In the genomic region with DNA sequence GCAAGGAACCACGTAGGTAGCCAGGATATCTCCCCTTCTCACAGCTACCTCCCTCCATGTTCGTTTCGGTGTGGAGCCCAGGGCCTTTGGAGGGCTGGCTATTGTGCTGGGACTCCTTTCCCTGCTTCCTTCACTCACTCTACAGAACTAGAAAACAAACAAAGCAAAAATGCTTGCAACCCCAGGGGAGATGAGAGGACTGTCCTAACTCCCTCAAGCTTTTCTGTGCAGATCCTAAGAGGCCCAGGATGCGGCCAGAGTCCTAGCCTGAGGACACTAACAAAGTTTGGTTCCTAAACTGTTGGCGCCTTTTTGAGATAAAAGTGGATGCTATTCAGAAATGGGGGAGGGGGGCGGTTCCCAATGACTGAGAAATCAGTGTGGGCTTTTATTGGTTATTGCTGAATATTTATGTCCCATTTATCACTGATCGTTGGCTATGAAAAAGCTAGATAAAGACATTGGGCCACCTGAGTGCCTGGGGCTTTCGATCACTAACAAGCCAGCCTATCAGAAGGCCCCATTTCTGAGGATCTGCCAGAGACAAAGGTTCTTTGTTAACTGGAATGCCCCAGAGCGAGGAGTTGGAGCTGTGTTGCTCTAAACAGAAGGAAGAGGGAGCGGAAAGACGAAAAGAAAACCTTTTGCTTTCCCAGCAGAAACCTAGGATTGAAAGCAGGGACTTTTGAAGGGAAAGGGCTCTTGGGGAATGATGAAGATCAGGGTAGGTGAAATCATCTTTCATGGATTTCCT, we compare ENCODE assay signal across 17 cellular contexts.
DNase-seq lines count a peak whose midpoint lies in the region; ATAC-seq and TF ChIP-seq lines count a peak whose summit lies in the region.
"Had no signal": no experiment of that assay in that cellular context is flagged by ENCODE, and none has a peak within 500 bp of the region (broad histone marks: within the 10 kb centered on the region; RNA-seq: fewer than 3 reads in every experiment).

No MANE protein-coding gene starts in this region.

- H3K4me3 Mint-ChIP-seq in Calu3 (ENCODE audit: low read depth, unreplicated experiment) = no peak overlapping the region

- H3K4me3 ChIP-seq in HUES48 (ENCODE audit: low read depth, low read length) = no peak overlapping the region
- no peak overlapping the region for H3K4me3 ChIP-seq in body of pancreas
- H3K4me3 ChIP-seq in smooth muscle cell = no peak overlapping the region
- no peak overlapping the region for H3K4me3 ChIP-seq in gastroesophageal sphincter
- H3K4me3 ChIP-seq: skin epidermis had no signal

- CTCF ChIA-PET in Calu3 (lab: Charles Lee) = interaction anchor here (0.7 to 1.0 kb wide), 2 partner anchors 23 to 368 kb away, joined by 3 read pairs; no protein-coding TSS in a partner anchor

- TF ChIP-seq EP300 in gastroesophageal sphincter (IDR thresholded peaks at IDR 0.05) = no peak

- TF ChIP-seq CTCF in body of pancreas (IDR thresholded peaks at IDR 0.05) (no peak), smooth muscle cell (IDR thresholded peaks at IDR 0.05; ENCODE audit: borderline replicate concordance, insufficient read depth, poor library complexity, severe bottlenecking) (no peak), gastroesophageal sphincter (IDR thresholded peaks at IDR 0.05) (no peak), Calu3 (IDR thresholded peaks at IDR 0.05; ENCODE audit: unreplicated experiment) (no peak)

- no peaks in the 10 kb centered on the region for H3K27me3 ChIP-seq in HUES48 (ENCODE audit: control insufficient read depth, insufficient read depth, low read length)
- no peaks in the 10 kb centered on the region for H3K27me3 ChIP-seq in body of pancreas
- no peaks in the 10 kb centered on the region for H3K27me3 ChIP-seq in smooth muscle cell (ENCODE audit: low read depth)
- H3K27me3 ChIP-seq in gastroesophageal sphincter = no peaks in the 10 kb centered on the region
- H3K27me3 ChIP-seq: BE2C had no signal

- H3K9me3 ChIP-seq in HUES48 (ENCODE audit: control insufficient read depth, insufficient read depth, low read length) (no peaks in the 10 kb centered on the region), body of pancreas (no peaks in the 10 kb centered on the region), smooth muscle cell (replicated peaks; ENCODE audit: low read depth) (no peaks in the 10 kb centered on the region), gastroesophageal sphincter (no peaks in the 10 kb centered on the region)
- H3K9me3 ChIP-seq: BE2C had no signal

- no peaks in the 10 kb centered on the region for H3F3A ChIP-seq in smooth muscle cell (ENCODE audit: low read depth)

- 34 to 49% methylated on average over 11 of the region's 11 CpGs for WGBS in body of pancreas, 2 donors
- 86% methylated on average over 11 of the region's 11 CpGs for WGBS in smooth muscle cell (ENCODE audit: low lambda C conversion rate)
- 79 to 84% methylated on average over 6 to 7 of the region's 11 CpGs for WGBS in gastroesophageal sphincter (ENCODE audit: low coverage in 1 of 2), 2 donors

- H3K4me2 ChIP-seq in smooth muscle cell = no peak overlapping the region

- no peak overlapping the region for H3K27ac Mint-ChIP-seq in Calu3 (ENCODE audit: unreplicated experiment)

- ATAC-seq in body of pancreas (peak; percentile 78), HG02623 (IDR thresholded peaks at IDR 0.05; ENCODE audit: unreplicated experiment) (no peak), gastroesophageal sphincter (no peak)

- H3K4me1 ChIP-seq in HUES48 (ENCODE audit: control insufficient read depth, insufficient read depth, low read length) (peaks cover 14% of the 10 kb centered on the region), body of pancreas (no peaks in the 10 kb centered on the region), smooth muscle cell (ENCODE audit: low read depth) (peaks cover 6% of the 10 kb centered on the region), gastroesophageal sphincter (peaks cover 0 to 6% (median 0%) of the 10 kb centered on the region in 3 donors)
- H3K4me1 ChIP-seq: BE2C had no signal

- no peak overlapping the region for H3K9ac ChIP-seq in HUES48 (ENCODE audit: low read depth, low read length)
- H3K9ac ChIP-seq in smooth muscle cell (ENCODE audit: low read depth) = no peak overlapping the region

- no peaks in the 10 kb centered on the region for H3K79me2 ChIP-seq in smooth muscle cell (ENCODE audit: low read depth)

- no TSS peak for BruUV-seq in Calu3 (replicated peaks; lab: Mats Ljungman, UMichigan)

- no peak for TF ChIP-seq POLR2A in body of pancreas (IDR thresholded peaks at IDR 0.05)
- no peak for TF ChIP-seq POLR2A in gastroesophageal sphincter (IDR thresholded peaks at IDR 0.05)

- peak overlapping the region; percentile 45 for H2AFZ ChIP-seq in smooth muscle cell (ENCODE audit: low read depth)

- H3K36me3 ChIP-seq in HUES48 (ENCODE audit: control insufficient read depth, insufficient read depth, low read length) (no peaks in the 10 kb centered on the region), body of pancreas (replicated peaks in 1 of 2; ENCODE audit: insufficient read depth in 1 of 2, low read depth in 2 of 2) (no peaks in the 10 kb centered on the region), smooth muscle cell (ENCODE audit: low read depth) (no peaks in the 10 kb centered on the region), gastroesophageal sphincter (no peaks in the 10 kb centered on the region)
- H3K36me3 ChIP-seq: BE2C had no signal

- H3K36me3 Mint-ChIP-seq in Calu3 (ENCODE audit: insufficient read depth, unreplicated experiment) = no peaks in the 10 kb centered on the region

- H3K27ac ChIP-seq in HUES48 (ENCODE audit: low read depth, low read length) (peak overlapping the region; percentile 31), body of pancreas (peak overlapping the region in 3 of 4 donors; percentile 19 to 49 (median 32)), smooth muscle cell (ENCODE audit: low read depth) (no peak overlapping the region), gastroesophageal sphincter (no peak overlapping the region)

- peaks cover 5% of the 10 kb centered on the region for H3K9me3 Mint-ChIP-seq in Calu3 (ENCODE audit: low read depth, unreplicated experiment)

- intact Hi-C loops in body of pancreas (cut with DNase I) = no loop called here
- intact Hi-C loops in Calu3 (cut with micrococcal nuclease; ENCODE audit: unreplicated experiment) = no loop called here

- peak in 2 of 4 donors; percentile 18 for DNase-seq in body of pancreas
- peak; percentile 47 for DNase-seq in inferior parietal cortex (ENCODE audit: extremely low spot score)
- no peak for DNase-seq in smooth muscle cell (lab: John Stamatoyannopoulos, UW; ENCODE audit: unreplicated experiment)
- no peak for DNase-seq in dermis blood vessel endothelial cell
- DNase-seq in Calu3 = no peak
- DNase-seq: BE2C; HCEC 1CT; NCI-H1105; NCI-H2171 treated with DMSO at 0.1 percent for 48 hours; NK-92 treated with Interleukin-12 subunit alpha and Interleukin-12 subunit beta, amount 100 ng/mL, for 24 hours; SHP77 treated with DMSO at 0.1 percent for 48 hours; stimulated activated naive CD4-positive, alpha-beta T cell; T1000 had no signal

- H4K20me1 ChIP-seq in smooth muscle cell (ENCODE audit: low read depth) = no peaks in the 10 kb centered on the region

- H3K27me3 Mint-ChIP-seq in Calu3 (ENCODE audit: unreplicated experiment) = peaks cover 17% of the 10 kb centered on the region

- H3K4me1 Mint-ChIP-seq in Calu3 (ENCODE audit: low read depth, unreplicated experiment) = peaks cover 13% of the 10 kb centered on the region

Comparison
In these comparisons a context has a peak if more than half of its experiments do, and no peak if none do; other contexts are left out.
1. H3K27ac ChIP-seq: peak in HUES48 (single experiment) and body of pancreas (3 of 4); none in smooth muscle cell (single experiment) and gastroesophageal sphincter (0 of 4).